18 cellular contexts compared by ENCODE assay signal in the genomic region with DNA sequence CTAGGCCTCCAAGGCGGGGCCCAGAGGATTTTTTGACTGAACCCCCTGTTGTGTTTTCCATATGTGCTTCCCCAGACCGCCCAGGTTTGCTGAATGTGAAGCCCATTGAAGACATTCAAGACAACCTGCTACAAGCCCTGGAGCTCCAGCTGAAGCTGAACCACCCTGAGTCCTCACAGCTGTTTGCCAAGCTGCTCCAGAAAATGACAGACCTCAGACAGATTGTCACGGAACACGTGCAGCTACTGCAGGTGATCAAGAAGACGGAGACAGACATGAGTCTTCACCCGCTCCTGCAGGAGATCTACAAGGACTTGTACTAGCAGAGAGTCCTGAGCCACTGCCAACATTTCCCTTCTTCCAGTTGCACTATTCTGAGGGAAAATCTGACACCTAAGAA.
"Had no signal": no experiment of that assay in that cellular context is flagged by ENCODE, and none has a peak within 500 bp of the region (broad histone marks: within the 10 kb centered on the region; RNA-seq: fewer than 3 reads in every experiment).

No MANE protein-coding gene starts in this region.

- H3K9me3 ChIP-seq: MG63, Peyer's patch, SJCRH30 had no signal

- H3K4me3 ChIP-seq: MG63, Peyer's patch, SJCRH30 had no signal

- H3K27me3 ChIP-seq: MG63, Peyer's patch, SJCRH30 had no signal

- DNase-seq: Karpas-422, KG1, MG63, NCI-H1092, NCI-H1105 treated with DMSO at 0.1 percent for 48 hours, NCI-H1417 treated with DMSO at 0.1 percent for 48 hours, NCI-H146, NCI-H1694 treated with DMSO at 0.1 percent for 48 hours, NCI-H1930, NCI-H2081 treated with DMSO at 0.1 percent for 48 hours, NCI-H2227 treated with DMSO at 0.1 percent for 48 hours, NCI-H526 treated with DMSO at 0.1 percent for 48 hours, NCI-H748 treated with DMSO at 0.1 percent for 48 hours, Peyer's patch, SHP77 treated with DMSO at 0.1 percent for 48 hours, SJCRH30 had no signal

- H3K4me1 ChIP-seq: Peyer's patch, SJCRH30 had no signal

- H3K36me3 ChIP-seq: MG63, SJCRH30 had no signal

- ATAC-seq: Right ventricle myocardium inferior, SK-N-SH treated with all-trans-retinoic acid at 6 μM for 48 hours had no signal

- H3K27ac ChIP-seq: Peyer's patch, SJCRH30 had no signal
